In the genomic region with DNA sequence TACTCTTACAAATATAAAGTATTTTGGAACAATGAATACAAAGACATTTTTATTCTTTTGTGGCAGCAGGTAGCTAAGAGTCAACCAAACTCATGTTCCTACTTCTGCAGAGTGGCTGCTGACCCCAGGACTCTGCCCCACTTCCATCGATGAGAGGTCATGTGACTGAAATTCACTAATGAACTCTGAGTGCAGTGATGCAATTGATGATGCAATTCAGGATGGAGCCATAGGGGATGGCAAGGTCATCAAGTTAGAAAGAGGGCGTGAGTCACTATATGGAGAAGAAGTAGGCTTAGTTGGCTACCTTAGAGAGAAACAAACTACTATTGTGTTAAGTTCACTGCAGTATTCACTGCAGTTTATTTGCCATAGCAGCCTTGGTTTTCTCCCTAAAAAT, we compare ENCODE assay signal across 23 cellular contexts.
A peak's percentile ranks its signal among the peaks of the same experiment; 100 is the strongest.
DNase-seq lines count a peak whose midpoint lies in the region; ATAC-seq and TF ChIP-seq lines count a peak whose summit lies in the region.
"Had no signal": no experiment of that assay in that cellular context is flagged by ENCODE, and none has a peak within 500 bp of the region (broad histone marks: within the 10 kb centered on the region; RNA-seq: fewer than 3 reads in every experiment).

No MANE protein-coding gene starts in this region.

- 64% methylated on average over 2 of the region's 2 CpGs for WGBS in mammary epithelial cell (ENCODE audit: low coverage, missing lambda C conversion rate)

- in situ Hi-C loops in mammary epithelial cell (cut with MboI; ENCODE audit: low sequenced_read_pairs in 2 of 2), result no loop called here

- no peaks in the 10 kb centered on the region for H3K4me1 ChIP-seq in mammary epithelial cell (ENCODE audit: insufficient read depth, low read length)
- H3K4me1 ChIP-seq in effector memory CD4-positive, alpha-beta T cell (ENCODE audit: control insufficient read depth, insufficient read depth, low read length, poor library complexity, severe bottlenecking), result no peaks in the 10 kb centered on the region
- H3K4me1 ChIP-seq: BLaER1 treated with 17β-estradiol and CSF1 and Interleukin-3, amounts not matched to agents 10 nM and 100 nM; Caco-2 had no signal

- CTCF ChIA-PET in MCF 10A (lab: Yijun Ruan, JAX), result interaction anchor here (0.6 kb wide), 1 partner anchor 68 kb away, joined by 4 read pairs; no protein-coding TSS in a partner anchor
- CTCF ChIA-PET in mammary epithelial cell (lab: Charles Lee; ENCODE audit: low non-redundant PET), result no interaction called here
- CTCF ChIA-PET in activated CD4-positive, alpha-beta memory T cell treated with anti-CD3 and anti-CD28 coated beads for 36 hours (lab: Charles Lee), result no interaction called here

- no peaks in the 10 kb centered on the region for H3K27me3 Mint-ChIP-seq in MCF 10A (ENCODE audit: insufficient read depth, unreplicated experiment)
- no peaks in the 10 kb centered on the region for H3K27me3 Mint-ChIP-seq in activated CD4-positive, alpha-beta memory T cell treated with anti-CD3 and anti-CD28 coated beads for 36 hours
- H3K27me3 Mint-ChIP-seq: CD4-positive, alpha-beta memory T cell had no signal

- no peaks in the 10 kb centered on the region for H3K36me3 ChIP-seq in mammary epithelial cell (ENCODE audit: insufficient read depth, low read length)
- H3K36me3 ChIP-seq in effector memory CD4-positive, alpha-beta T cell (ENCODE audit: control insufficient read depth, insufficient read depth, low read length), result no peaks in the 10 kb centered on the region
- H3K36me3 ChIP-seq: BLaER1 treated with 17β-estradiol and CSF1 and Interleukin-3, amounts not matched to agents 10 nM and 100 nM had no signal

- POLR2A ChIA-PET in MCF 10A (lab: Yijun Ruan, JAX), result interaction anchor here (0.6 kb wide), 1 partner anchor 448 kb away, joined by 3 read pairs; no protein-coding TSS in a partner anchor
- POLR2A ChIA-PET in activated CD4-positive, alpha-beta memory T cell treated with anti-CD3 and anti-CD28 coated beads for 36 hours (lab: Charles Lee), result interaction anchor here (0.6 kb wide), 1 partner anchor 872 kb away, joined by 3 read pairs; no protein-coding TSS in a partner anchor

- H3K79me2 ChIP-seq in mammary epithelial cell (ENCODE audit: insufficient read depth, low read length), result no peaks in the 10 kb centered on the region

- intact Hi-C loops in MCF 10A (cut with micrococcal nuclease) (no loop called here), mammary epithelial cell (cut with micrococcal nuclease) (no loop called here)
- intact Hi-C loops in activated CD4-positive, alpha-beta memory T cell treated with anti-CD3 and anti-CD28 coated beads for 36 hours (cut with micrococcal nuclease), result no loop called here

- no peaks in the 10 kb centered on the region for H3K27me3 ChIP-seq in mammary epithelial cell (ENCODE audit: insufficient read depth, low read length)
- no peaks in the 10 kb centered on the region for H3K27me3 ChIP-seq in effector memory CD4-positive, alpha-beta T cell (replicated peaks; ENCODE audit: control insufficient read depth, insufficient read depth, low read length, poor library complexity, severe bottlenecking)
- H3K27me3 ChIP-seq: BLaER1 treated with 17β-estradiol and CSF1 and Interleukin-3, amounts not matched to agents 10 nM and 100 nM had no signal

- BruUV-seq in MCF 10A (replicated peaks; lab: Mats Ljungman, UMichigan), result no TSS peak
- no TSS peak for BruUV-seq in mammary epithelial cell (replicated peaks; lab: Mats Ljungman, UMichigan)

- H3K4me3 Mint-ChIP-seq in MCF 10A (ENCODE audit: unreplicated experiment), result no peak overlapping the region
- H3K4me3 Mint-ChIP-seq in activated CD4-positive, alpha-beta memory T cell treated with anti-CD3 and anti-CD28 coated beads for 36 hours, result no peak overlapping the region
- H3K4me3 Mint-ChIP-seq: CD4-positive, alpha-beta memory T cell; HFFc6 had no signal

- no peaks in the 10 kb centered on the region for H3K36me3 Mint-ChIP-seq in MCF 10A (ENCODE audit: insufficient read depth, unreplicated experiment)
- H3K36me3 Mint-ChIP-seq in activated CD4-positive, alpha-beta memory T cell treated with anti-CD3 and anti-CD28 coated beads for 36 hours, result no peaks in the 10 kb centered on the region
- H3K36me3 Mint-ChIP-seq: CD4-positive, alpha-beta memory T cell had no signal

- dilution Hi-C loops in mammary epithelial cell (cut with HindIII; ENCODE audit: low sequenced_read_pairs), result no loop called here

- H3K27ac ChIP-seq in mammary epithelial cell (ENCODE audit: insufficient read depth, low read depth, low read length) (no peak overlapping the region), cingulate gyrus (ENCODE audit: low read depth, low read length) (peak overlapping the region; percentile 76), temporal lobe (ENCODE audit: low read depth, low read length) (peak overlapping the region; percentile 75)
- H3K27ac ChIP-seq in effector memory CD4-positive, alpha-beta T cell (ENCODE audit: insufficient read depth, low read length, poor library complexity, severe bottlenecking), result no peak overlapping the region
- H3K27ac ChIP-seq: BLaER1 treated with 17β-estradiol and CSF1 and Interleukin-3, amounts not matched to agents 10 nM and 100 nM had no signal

- no peaks in the 10 kb centered on the region for H3K4me1 Mint-ChIP-seq in MCF 10A (ENCODE audit: insufficient read depth, unreplicated experiment)
- H3K4me1 Mint-ChIP-seq in activated CD4-positive, alpha-beta memory T cell treated with anti-CD3 and anti-CD28 coated beads for 36 hours (ENCODE audit: low read depth), result no peaks in the 10 kb centered on the region
- H3K4me1 Mint-ChIP-seq: CD4-positive, alpha-beta memory T cell had no signal

- no peak overlapping the region for H3K4me3 ChIP-seq in mammary epithelial cell (replicated peaks in 1 of 3; ENCODE audit: insufficient read depth in 1 of 3, low read depth in 2 of 3, low read length in 3 of 3)
- no peak overlapping the region for H3K4me3 ChIP-seq in effector memory CD4-positive, alpha-beta T cell (ENCODE audit: insufficient read depth, low read depth, low read length, poor library complexity, severe bottlenecking)
- H3K4me3 ChIP-seq: BLaER1 treated with 17β-estradiol and CSF1 and Interleukin-3, amounts not matched to agents 10 nM and 100 nM had no signal

- H4K20me1 ChIP-seq in mammary epithelial cell (ENCODE audit: insufficient read depth, low read length), result no peaks in the 10 kb centered on the region
- H4K20me1 ChIP-seq: BLaER1 treated with 17β-estradiol and CSF1 and Interleukin-3, amounts not matched to agents 10 nM and 100 nM had no signal

- ATAC-seq in GM18867 (IDR thresholded peaks at IDR 0.05; ENCODE audit: unreplicated experiment), result no peak

- no peaks in the 10 kb centered on the region for H3K9me3 Mint-ChIP-seq in MCF 10A (ENCODE audit: unreplicated experiment)
- H3K9me3 Mint-ChIP-seq in activated CD4-positive, alpha-beta memory T cell treated with anti-CD3 and anti-CD28 coated beads for 36 hours, result no peaks in the 10 kb centered on the region

- no peak overlapping the region for H3K9ac ChIP-seq in mammary epithelial cell (ENCODE audit: insufficient read depth, low read length)
- H3K9ac ChIP-seq: BLaER1 treated with 17β-estradiol and CSF1 and Interleukin-3, amounts not matched to agents 10 nM and 100 nM; SK-N-SH had no signal

- H3K4me2 ChIP-seq in mammary epithelial cell (ENCODE audit: insufficient read depth, low read depth, low read length), result no peak overlapping the region
- H3K4me2 ChIP-seq: BLaER1 treated with 17β-estradiol and CSF1 and Interleukin-3, amounts not matched to agents 10 nM and 100 nM; SK-N-SH had no signal

- H3K27ac Mint-ChIP-seq in MCF 10A (ENCODE audit: low read depth, unreplicated experiment), result no peak overlapping the region
- H3K27ac Mint-ChIP-seq in activated CD4-positive, alpha-beta memory T cell treated with anti-CD3 and anti-CD28 coated beads for 36 hours, result no peak overlapping the region
- H3K27ac Mint-ChIP-seq: CD4-positive, alpha-beta memory T cell; HFFc6 had no signal

- no peak overlapping the region for H2AFZ ChIP-seq in mammary epithelial cell (ENCODE audit: low read depth, low read length)

- H3K9me3 ChIP-seq in mammary epithelial cell (replicated peaks; ENCODE audit: insufficient read depth, low read length), result peaks cover 16% of the 10 kb centered on the region
- no peaks in the 10 kb centered on the region for H3K9me3 ChIP-seq in effector memory CD4-positive, alpha-beta T cell (ENCODE audit: control insufficient read depth, low read length)
- H3K9me3 ChIP-seq: Caco-2, SK-N-SH had no signal

- DNase-seq in MCF 10A (ENCODE audit: unreplicated experiment) (peak; percentile 13), mammary epithelial cell (no peak), RKO (ENCODE audit: low spot score) (peak; percentile 22)
- DNase-seq in activated CD4-positive, alpha-beta memory T cell treated with anti-CD3 and anti-CD28 coated beads for 36 hours, result no peak
- no peak for DNase-seq in effector memory CD4-positive, alpha-beta T cell
- DNase-seq: 8988T; Caco-2; CD4-positive, alpha-beta memory T cell; DMS 273 treated with DMSO at 0.1 percent for 48 hours; DMS79 treated with DMSO at 0.1 percent for 48 hours; H7; HFFc6; NCI-H1105 treated with DMSO at 0.1 percent for 48 hours; NCI-H2029 treated with DMSO at 0.1 percent for 48 hours; NCI-H226; NCI-H510A treated with DMSO at 0.1 percent for 48 hours; NCI-H748 treated with DMSO at 0.1 percent for 48 hours; SIG-M5; SK-N-SH had no signal

- TF ChIP-seq CTCF in MCF 10A (IDR thresholded peaks at IDR 0.05; ENCODE audit: unreplicated experiment) (no peak), mammary epithelial cell (conservative IDR thresholded peaks at IDR 0.05 in 1 of 2, IDR thresholded peaks at IDR 0.05 in 1 of 2; ENCODE audit: extremely low read depth in 1 of 2, insufficient read depth in 1 of 2, low read depth in 1 of 2, low read length in 2 of 2) (no peak)

Comparison
In these comparisons a context has a peak if more than half of its experiments do, and no peak if none do; other contexts are left out.
1. DNase-seq: peak in MCF 10A (single experiment) and RKO (single experiment); none in mammary epithelial cell (single experiment), activated CD4-positive, alpha-beta memory T cell treated with anti-CD3 and anti-CD28 coated beads for 36 hours (single experiment) and effector memory CD4-positive, alpha-beta T cell (0 of 3).
2. H3K27ac ChIP-seq: peak in cingulate gyrus (single experiment) and temporal lobe (single experiment); none in mammary epithelial cell (single experiment) and effector memory CD4-positive, alpha-beta T cell (single experiment).